ENCODE assay signal across 23 cellular contexts in the genomic region with DNA sequence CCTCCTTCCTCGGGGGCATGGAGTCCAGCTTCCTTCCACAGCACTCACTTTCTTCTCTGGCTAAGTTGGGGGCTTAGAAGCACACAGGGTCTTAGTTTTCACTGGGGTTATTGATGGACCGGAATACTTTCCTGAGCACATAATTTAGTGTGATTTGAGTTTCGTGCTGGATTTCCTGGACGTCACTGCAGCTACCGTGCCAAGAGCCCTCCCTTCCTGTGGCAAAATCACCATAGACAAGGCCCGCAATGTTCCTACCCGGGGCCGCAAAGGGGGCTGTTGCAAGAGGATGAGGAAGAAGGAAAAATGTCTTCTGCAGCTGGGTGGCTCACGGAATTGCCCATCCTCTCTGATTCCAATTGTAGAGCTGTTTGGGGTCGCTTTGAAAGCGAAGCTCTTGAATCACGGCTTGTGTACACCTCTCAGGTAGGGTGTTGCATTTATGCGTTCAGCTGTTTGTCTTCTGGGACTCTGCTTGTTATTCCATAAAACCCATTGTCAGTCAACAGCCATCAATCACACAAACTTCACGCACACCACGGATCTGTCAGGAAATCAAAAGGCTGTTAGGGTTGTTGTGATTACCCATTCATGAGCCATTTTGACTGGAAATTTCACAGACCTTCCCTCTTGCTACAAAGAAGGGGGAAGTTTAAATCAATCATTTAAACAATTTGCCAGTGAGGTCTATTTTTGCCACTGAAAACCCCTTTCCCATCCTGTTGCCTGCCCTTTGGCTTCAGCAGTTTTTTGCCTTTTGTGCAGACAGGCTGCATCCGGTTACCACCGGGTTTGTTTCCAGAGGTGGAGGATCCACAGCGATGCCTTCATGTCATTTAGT. TPM values are rescaled to one million over a fixed set of nuclear protein-coding genes. Genes with fewer than 3 reads are reported as not detected.
DNase-seq lines count a peak whose midpoint lies in the region; ATAC-seq and TF ChIP-seq lines count a peak whose summit lies in the region.
"Had no signal": no experiment of that assay in that cellular context is flagged by ENCODE, and none has a peak within 500 bp of the region (broad histone marks: within the 10 kb centered on the region; RNA-seq: fewer than 3 reads in every experiment).

No MANE protein-coding gene starts in this region.

- H3K27ac ChIP-seq in left ventricle myocardium inferior (replicated peaks), result no peak overlapping the region
- H3K27ac ChIP-seq in Peyer's patch, result no peak overlapping the region
- H3K27ac ChIP-seq: A549, HL-60 had no signal

- H3K4me3 ChIP-seq in left ventricle myocardium inferior, result peak overlapping the region; percentile 21
- no peak overlapping the region for H3K4me3 ChIP-seq in Peyer's patch
- H3K4me3 ChIP-seq: A549 had no signal

- CTCF ChIA-PET in activated CD8-positive, alpha-beta memory T cell treated with anti-CD3 and anti-CD28 coated beads, Interleukin-2, amount 10 ng/mL, durations not matched to agents 7 days and 5 days (lab: Charles Lee), result no interaction called here

- TF ChIP-seq CTCF in left ventricle myocardium inferior (IDR thresholded peaks at IDR 0.05; ENCODE audit: borderline replicate concordance), result no peak
- no peak for TF ChIP-seq CTCF in neural crest cell (conservative IDR thresholded peaks at IDR 0.05)
- no peak for TF ChIP-seq CTCF in Peyer's patch (IDR thresholded peaks at IDR 0.05)

- H3K9me3 Mint-ChIP-seq in neural crest cell, result no peaks in the 10 kb centered on the region
- H3K9me3 Mint-ChIP-seq in activated CD8-positive, alpha-beta memory T cell treated with anti-CD3 and anti-CD28 coated beads, Interleukin-2, amount 10 ng/mL, durations not matched to agents 7 days and 5 days (ENCODE audit: low read depth), result no peaks in the 10 kb centered on the region

- H3K4me3 Mint-ChIP-seq in neural crest cell, result peak overlapping the region; percentile 42
- no peak overlapping the region for H3K4me3 Mint-ChIP-seq in activated CD8-positive, alpha-beta memory T cell treated with anti-CD3 and anti-CD28 coated beads, Interleukin-2, amount 10 ng/mL, durations not matched to agents 7 days and 5 days
- H3K4me3 Mint-ChIP-seq: B cell, CD14-positive monocyte had no signal

- H3K27ac Mint-ChIP-seq in neural crest cell (ENCODE audit: unreplicated experiment), result peak overlapping the region; percentile 88
- no peak overlapping the region for H3K27ac Mint-ChIP-seq in activated CD8-positive, alpha-beta memory T cell treated with anti-CD3 and anti-CD28 coated beads, Interleukin-2, amount 10 ng/mL, durations not matched to agents 7 days and 5 days
- H3K27ac Mint-ChIP-seq: B cell, CD14-positive monocyte had no signal

- H3K36me3 Mint-ChIP-seq in neural crest cell (ENCODE audit: low read depth), result no peaks in the 10 kb centered on the region
- no peaks in the 10 kb centered on the region for H3K36me3 Mint-ChIP-seq in activated CD8-positive, alpha-beta memory T cell treated with anti-CD3 and anti-CD28 coated beads, Interleukin-2, amount 10 ng/mL, durations not matched to agents 7 days and 5 days
- H3K36me3 Mint-ChIP-seq: CD14-positive monocyte had no signal

- H3K27me3 ChIP-seq in left ventricle myocardium inferior (ENCODE audit: low read depth), result peaks cover 5% of the 10 kb centered on the region
- H3K27me3 ChIP-seq in Peyer's patch, result no peaks in the 10 kb centered on the region

- H3K9me3 ChIP-seq in left ventricle myocardium inferior (replicated peaks) (no peaks in the 10 kb centered on the region), Peyer's patch (no peaks in the 10 kb centered on the region)
- H3K9me3 ChIP-seq: A549 had no signal

- H3K4me1 Mint-ChIP-seq in neural crest cell, result peaks cover 27% of the 10 kb centered on the region
- H3K4me1 Mint-ChIP-seq in activated CD8-positive, alpha-beta memory T cell treated with anti-CD3 and anti-CD28 coated beads, Interleukin-2, amount 10 ng/mL, durations not matched to agents 7 days and 5 days, result no peaks in the 10 kb centered on the region
- H3K4me1 Mint-ChIP-seq: B cell, CD14-positive monocyte had no signal

- intact Hi-C loops in left ventricle myocardium inferior (cut with micrococcal nuclease) (no loop called here), left ventricle myocardium superior (cut with micrococcal nuclease) (no loop called here)

- no peak for ATAC-seq in left ventricle myocardium superior
- ATAC-seq in activated CD8-positive, alpha-beta memory T cell treated with anti-CD3 and anti-CD28 coated beads, Interleukin-2, amount 10 ng/mL, durations not matched to agents 7 days and 5 days, result no peak
- ATAC-seq: A549, SK-N-SH treated with all-trans-retinoic acid at 6 μM for 48 hours had no signal

- DNase-seq in left ventricle myocardium inferior (no peak), left ventricle myocardium superior (no peak), dermis blood vessel endothelial cell (peak; percentile 20), neural crest cell (ENCODE audit: low read depth, low spot score) (no peak), Peyer's patch (no peak), EL (no peak)
- no peak for DNase-seq in activated CD8-positive, alpha-beta memory T cell treated with anti-CD3 and anti-CD28 coated beads, Interleukin-2, amount 10 ng/mL, durations not matched to agents 7 days and 5 days
- DNase-seq: DMS79; H7; KBM-7; MM.1S; NCI-H1048; NCI-H2029; NCI-H2171; NCI-H446; NCI-H526; NK-92 treated with Interleukin-12 subunit alpha and Interleukin-12 subunit beta, amount 100 ng/mL, for 24 hours had no signal

- no peaks in the 10 kb centered on the region for H3K36me3 ChIP-seq in left ventricle myocardium inferior
- no peaks in the 10 kb centered on the region for H3K36me3 ChIP-seq in Peyer's patch

- H3K4me1 ChIP-seq in left ventricle myocardium inferior (peaks cover 12% of the 10 kb centered on the region), Peyer's patch (no peaks in the 10 kb centered on the region)
- H3K4me1 ChIP-seq: A549 had no signal

- H3K27me3 Mint-ChIP-seq in neural crest cell (ENCODE audit: low read depth), result peaks cover 3% of the 10 kb centered on the region
- H3K27me3 Mint-ChIP-seq in activated CD8-positive, alpha-beta memory T cell treated with anti-CD3 and anti-CD28 coated beads, Interleukin-2, amount 10 ng/mL, durations not matched to agents 7 days and 5 days, result peaks cover 8% of the 10 kb centered on the region

- no peak for TF ChIP-seq POLR2A in Peyer's patch (IDR thresholded peaks at IDR 0.05)

RNA-seq across cellular contexts. Expression of a gene that starts 36.0 kb away (rescaled TPM):
- not detected for total RNA-seq in left ventricle myocardium inferior
- total RNA-seq in left ventricle myocardium superior, result not detected
- not detected in 2 replicates for total RNA-seq in dermis blood vessel endothelial cell
- total RNA-seq in neural crest cell, result not detected in 2 replicates
- total RNA-seq in activated CD8-positive, alpha-beta memory T cell treated with anti-CD3 and anti-CD28 coated beads, Interleukin-2, amount 10 ng/mL, durations not matched to agents 7 days and 5 days, result not detected
- total RNA-seq in Peyer's patch, result not detected
- total RNA-seq: B cell, H7, HT-29 had no signal
